ENCODE assay signal across 1 cellular context in the genomic region with DNA sequence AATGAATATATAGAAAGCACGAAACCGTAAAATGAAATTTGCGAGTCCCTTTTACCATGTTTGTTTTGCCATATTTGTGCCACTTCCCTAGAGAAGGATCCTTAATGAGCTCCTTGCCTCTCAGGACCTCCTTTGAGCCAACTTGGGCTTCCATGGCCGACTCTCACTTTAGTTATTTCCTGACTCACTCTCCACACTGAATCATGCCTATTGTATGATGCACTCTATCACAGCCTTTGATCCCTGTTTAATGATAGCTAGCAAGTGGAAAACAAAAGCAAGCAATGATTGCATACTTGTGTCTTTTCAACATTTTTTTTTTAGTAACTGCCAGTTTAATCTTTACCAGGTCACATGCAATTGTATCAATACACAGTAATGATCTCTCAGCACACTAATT.
TF ChIP-seq lines count a peak whose summit lies in the region.

No MANE protein-coding gene starts in this region.

TF ChIP-seq in IMR-90, 13 proteins besides CTCF, POLR2A, EP300 and RAD21 (continued from another document):
- no peak for TF ChIP-seq ELK1 (IDR thresholded peaks at IDR 0.05; ENCODE audit: borderline replicate concordance, low read depth, low read length)
- no peak for TF ChIP-seq USF2 (IDR thresholded peaks at IDR 0.05; ENCODE audit: low read depth, low read length)
- TF ChIP-seq MXI1 (IDR thresholded peaks at IDR 0.05; ENCODE audit: borderline replicate concordance, low read depth, low read length): no peak
- no peak for TF ChIP-seq BHLHE40 (IDR thresholded peaks at IDR 0.05; ENCODE audit: low read depth, low read length)
- TF ChIP-seq FOS (IDR thresholded peaks at IDR 0.05; ENCODE audit: low read depth, low read length): no peak
- TF ChIP-seq RFX5 (IDR thresholded peaks at IDR 0.05; ENCODE audit: low read depth, low read length): no peak
- no peak for TF ChIP-seq NFE2L2 (IDR thresholded peaks at IDR 0.05; ENCODE audit: low read depth, low read length)
- TF ChIP-seq CHD1 (IDR thresholded peaks at IDR 0.05; ENCODE audit: low read depth, low read length): no peak
- TF ChIP-seq RCOR1 (IDR thresholded peaks at IDR 0.05; ENCODE audit: insufficient replicate concordance, low read length): no peak
- TF ChIP-seq MAZ (IDR thresholded peaks at IDR 0.05; ENCODE audit: borderline replicate concordance, low read depth, low read length): no peak
- TF ChIP-seq CEBPB (IDR thresholded peaks at IDR 0.05; ENCODE audit: low read depth, low read length): no peak
- no peak for TF ChIP-seq MAFK (IDR thresholded peaks at IDR 0.05; ENCODE audit: low read depth, low read length)
